ENCODE assay signal across 12 cellular contexts in genomic region chr1:153636312-153636711, GRCh38. TPM values are rescaled to one million over a fixed set of nuclear protein-coding genes. Genes with fewer than 3 reads are reported as not detected.
DNase-seq lines count a peak whose midpoint lies in the region; ATAC-seq and TF ChIP-seq lines count a peak whose summit lies in the region.
"Had no signal": no experiment of that assay in that cellular context is flagged by ENCODE, and none has a peak within 500 bp of the region (broad histone marks: within the 10 kb centered on the region; RNA-seq: fewer than 3 reads in every experiment).

No MANE protein-coding gene starts in this region.

- H3K36me3 Mint-ChIP-seq in CD8-positive, alpha-beta T cell = peaks cover 59% of the 10 kb centered on the region
- peaks cover 48% of the 10 kb centered on the region for H3K36me3 Mint-ChIP-seq in HFFc6 (ENCODE audit: low read depth)
- H3K36me3 Mint-ChIP-seq in effector memory CD8-positive, alpha-beta T cell (ENCODE audit: insufficient read depth) = peaks cover 76% of the 10 kb centered on the region
- peaks cover 37% of the 10 kb centered on the region for H3K36me3 Mint-ChIP-seq in osteocyte (ENCODE audit: unreplicated experiment)

- no peak for TF ChIP-seq CTCF in CD8-positive, alpha-beta T cell (IDR thresholded peaks at IDR 0.05)
- TF ChIP-seq CTCF in HFFc6 (IDR thresholded peaks at IDR 0.05) (no peak), osteocyte (IDR thresholded peaks at IDR 0.05) (no peak)

- peaks cover 35% of the 10 kb centered on the region for H3K36me3 ChIP-seq in CD8-positive, alpha-beta T cell (ENCODE audit: insufficient read depth, low read length)

- no peaks in the 10 kb centered on the region for H3K9me3 ChIP-seq in CD8-positive, alpha-beta T cell (ENCODE audit: low read length)

- peaks cover 24% of the 10 kb centered on the region for H3K4me1 ChIP-seq in CD8-positive, alpha-beta T cell (ENCODE audit: insufficient read depth, low read length)

- no peak overlapping the region for H3K27ac Mint-ChIP-seq in CD8-positive, alpha-beta T cell
- H3K27ac Mint-ChIP-seq in HFFc6 = no peak overlapping the region
- peak overlapping the region; percentile 100 for H3K27ac Mint-ChIP-seq in effector memory CD8-positive, alpha-beta T cell
- no peak overlapping the region for H3K27ac Mint-ChIP-seq in osteocyte (ENCODE audit: unreplicated experiment)

- peaks cover 47% of the 10 kb centered on the region for H3K4me1 Mint-ChIP-seq in CD8-positive, alpha-beta T cell (ENCODE audit: low read depth)
- H3K4me1 Mint-ChIP-seq in HFFc6 (ENCODE audit: low read depth) (peaks cover 36% of the 10 kb centered on the region), osteocyte (ENCODE audit: unreplicated experiment) (peaks cover 29% of the 10 kb centered on the region)
- H3K4me1 Mint-ChIP-seq in effector memory CD8-positive, alpha-beta T cell (ENCODE audit: low read depth in 2 of 2) = peaks cover 34 to 35% of the 10 kb centered on the region in 2 donors

- no peaks in the 10 kb centered on the region for H3K27me3 Mint-ChIP-seq in CD8-positive, alpha-beta T cell (ENCODE audit: low read depth)
- H3K27me3 Mint-ChIP-seq in HFFc6 (ENCODE audit: insufficient read depth) (no peaks in the 10 kb centered on the region; the same call in 1 of the 2 replicates), osteocyte (ENCODE audit: unreplicated experiment) (no peaks in the 10 kb centered on the region)
- no peaks in the 10 kb centered on the region for H3K27me3 Mint-ChIP-seq in effector memory CD8-positive, alpha-beta T cell
- H3K27me3 Mint-ChIP-seq: IgD-negative memory B cell had no signal

- POLR2A ChIA-PET in CD8-positive, alpha-beta T cell (lab: Charles Lee) = interaction anchor here (2.4 kb wide), 1 partner anchor 12 kb away, joined by 14 read pairs; no protein-coding TSS in a partner anchor

- no peak for ATAC-seq in CD8-positive, alpha-beta T cell
- ATAC-seq in effector memory CD8-positive, alpha-beta T cell (replicated peaks) = no peak
- no peak for ATAC-seq in HG02970 (IDR thresholded peaks at IDR 0.05; ENCODE audit: low FRiP score, unreplicated experiment)
- ATAC-seq: left colon had no signal

- CTCF ChIA-PET in CD8-positive, alpha-beta T cell (lab: Charles Lee) = interaction anchor here (2.0 kb wide), 1 partner anchor 103 kb away, joined by 7 read pairs; no protein-coding TSS in a partner anchor

- H3K27ac ChIP-seq in CD8-positive, alpha-beta T cell (ENCODE audit: low read depth, low read length) = no peak overlapping the region

- no peak for DNase-seq in CD8-positive, alpha-beta T cell
- no peak for DNase-seq in HFFc6
- DNase-seq in effector memory CD8-positive, alpha-beta T cell = no peak
- DNase-seq in osteocyte (ENCODE audit: extremely low spot score, unreplicated experiment) = no peak
- DNase-seq in NCI-H2029 treated with DMSO at 0.1 percent for 48 hours (lab: John Stamatoyannopoulos, UW) = no peak
- no peak for DNase-seq in HCEC 1CT
- DNase-seq: left colon; stimulated activated CD4-positive, alpha-beta T cell treated with anti-CD3 and anti-CD28 coated beads, Interleukin-2, amount 100 ng/mL, for 48 hours had no signal

- H3K27me3 ChIP-seq in CD8-positive, alpha-beta T cell (ENCODE audit: insufficient read depth, low read length) = no peaks in the 10 kb centered on the region

- no peak overlapping the region for H3K4me3 ChIP-seq in CD8-positive, alpha-beta T cell (ENCODE audit: low read depth, low read length)

- H3K9me3 Mint-ChIP-seq in CD8-positive, alpha-beta T cell = no peaks in the 10 kb centered on the region
- peaks cover 4% of the 10 kb centered on the region; the same call in 1 of the 2 replicates for H3K9me3 Mint-ChIP-seq in HFFc6
- H3K9me3 Mint-ChIP-seq in effector memory CD8-positive, alpha-beta T cell = no peaks in the 10 kb centered on the region
- no peaks in the 10 kb centered on the region for H3K9me3 Mint-ChIP-seq in osteocyte (ENCODE audit: unreplicated experiment)
- H3K9me3 Mint-ChIP-seq: IgD-negative memory B cell had no signal

- peak overlapping the region; percentile 100 for H3K4me3 Mint-ChIP-seq in CD8-positive, alpha-beta T cell
- H3K4me3 Mint-ChIP-seq in HFFc6 = peak overlapping the region; percentile 93; the same call in 1 of the 2 replicates
- H3K4me3 Mint-ChIP-seq in effector memory CD8-positive, alpha-beta T cell = peak overlapping the region; percentile 99 to 100
- peak overlapping the region; percentile 64 for H3K4me3 Mint-ChIP-seq in osteocyte (ENCODE audit: unreplicated experiment)

- intact Hi-C loops in CD8-positive, alpha-beta T cell (cut with DNase I, micrococcal nuclease) = no loop called here

RNA-seq across cellular contexts. Expression of gene CHTOP, which starts 2.4 kb away (rescaled TPM):
- total RNA-seq in CD8-positive, alpha-beta T cell = 10 to 100 TPM; 79.1 to 81.2 TPM
- total RNA-seq in HFFc6 (2021; fragmentation: NEBNext Ultra II Directional; extraction: Animal tissue kit (Norgen Biotek cat#: 25700)) = 10 to 100 TPM; 48.1 to 57.9 (median 53.9) TPM
- total RNA-seq in osteocyte = 74.3 and 75.2 TPM in 2 replicates

RNA-seq across cellular contexts. Expression of gene S100A1, which starts 8.1 kb away (rescaled TPM):
- total RNA-seq in CD8-positive, alpha-beta T cell = not detected
- under 1 TPM in 3 of 6 experiments, not detected in 3; 0.59 to 0.96 (median 0.82) TPM for total RNA-seq in HFFc6 (2021; fragmentation: NEBNext Ultra II Directional; extraction: Animal tissue kit (Norgen Biotek cat#: 25700))
- total RNA-seq in osteocyte = 1.1 TPM in 1 of 2 replicates, not detected in the other
- total RNA-seq: H1 had no signal

RNA-seq across cellular contexts. Expression of gene S100A13, which starts 9.0 kb away (rescaled TPM):
- 1 to 10 TPM; 3.9 to 4.9 TPM for total RNA-seq in CD8-positive, alpha-beta T cell
- total RNA-seq in HFFc6 (2021; fragmentation: NEBNext Ultra II Directional; extraction: Animal tissue kit (Norgen Biotek cat#: 25700)) = 100 to 1,000 TPM; 162 to 225 (median 208) TPM
- total RNA-seq in osteocyte = 126 and 128 TPM in 2 replicates

RNA-seq across cellular contexts. Expression of gene S100A14, which starts 20.2 kb away (rescaled TPM):
- total RNA-seq in CD8-positive, alpha-beta T cell = not detected
- under 1 TPM in 1 of 6 experiments, not detected in 5; 0.54 TPM for total RNA-seq in HFFc6 (2021; fragmentation: NEBNext Ultra II Directional; extraction: Animal tissue kit (Norgen Biotek cat#: 25700))
- not detected in 2 replicates for total RNA-seq in osteocyte
- total RNA-seq: frontal cortex had no signal

RNA-seq across cellular contexts. Expression of gene SNAPIN, which starts 22.2 kb away (rescaled TPM):
- 1 to 10 TPM; 6.1 to 6.5 TPM for total RNA-seq in CD8-positive, alpha-beta T cell
- 10 to 100 TPM; 40.7 to 46.7 (median 42.4) TPM for total RNA-seq in HFFc6 (2021; fragmentation: NEBNext Ultra II Directional; extraction: Animal tissue kit (Norgen Biotek cat#: 25700))
- 39.7 and 46.3 TPM in 2 replicates for total RNA-seq in osteocyte

Comparison
In these comparisons a context has a peak if more than half of its experiments do, and no peak if none do; other contexts are left out.
1. H3K27ac Mint-ChIP-seq: peak in effector memory CD8-positive, alpha-beta T cell (2 of 2); none in CD8-positive, alpha-beta T cell (single experiment), HFFc6 (single experiment) and osteocyte (single experiment).
2. RNA of gene S100A13, which starts 9.0 kb away (total RNA-seq): 162 to 225 TPM in HFFc6 and 126 to 128 TPM in osteocyte; 3.9 to 4.9 TPM in CD8-positive, alpha-beta T cell; every median in the first group is over 10 times any median in the second.
3. Peak in every context shown above with its lines, with median percentiles within 50 percentile points of each other: H3K4me3 Mint-ChIP-seq.